ENCODE assay signal across 13 cellular contexts in the genomic region with DNA sequence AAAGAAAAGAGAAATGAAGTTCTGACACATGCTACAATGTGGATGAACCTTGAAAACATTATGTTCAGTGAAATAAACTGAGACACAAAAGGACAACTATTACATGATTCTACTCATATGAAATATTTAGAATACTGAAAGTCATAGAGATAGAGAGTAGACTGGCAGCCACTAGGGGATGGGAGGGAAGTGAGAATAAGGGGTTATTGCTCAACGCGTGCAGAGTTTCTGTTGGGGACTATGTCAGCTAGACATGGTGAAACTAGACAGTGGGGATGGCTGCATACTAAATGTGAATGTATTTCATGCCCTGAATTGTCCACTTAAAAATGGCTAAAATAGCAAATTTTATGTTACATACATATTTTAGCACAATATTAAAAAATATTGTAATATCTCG.
DNase-seq lines count a peak whose midpoint lies in the region; ATAC-seq and TF ChIP-seq lines count a peak whose summit lies in the region.
"Had no signal": no experiment of that assay in that cellular context is flagged by ENCODE, and none has a peak within 500 bp of the region (broad histone marks: within the 10 kb centered on the region; RNA-seq: fewer than 3 reads in every experiment).

No MANE protein-coding gene starts in this region.

- POLR2A ChIA-PET in RWPE1 (lab: Yijun Ruan, JAX; ENCODE audit: low non-redundant PET) = no interaction called here

- CTCF ChIA-PET in RWPE1 (lab: Yijun Ruan, JAX) = no interaction called here

- H3K27ac ChIP-seq in RWPE1 (no peak overlapping the region), foreskin keratinocyte (no peak overlapping the region), adrenal gland (no peak overlapping the region)
- H3K27ac ChIP-seq: C4-2B, epithelial cell of prostate had no signal

- ATAC-seq in HG03103 (IDR thresholded peaks at IDR 0.05; ENCODE audit: low read depth, unreplicated experiment) = peak; percentile 95
- no peak for ATAC-seq in foreskin keratinocyte

- DNase-seq in GM20000 (ENCODE audit: low spot score) = peak; percentile 63
- peak; percentile 19 for DNase-seq in SIG-M5 (lab: John Stamatoyannopoulos, UW)
- DNase-seq in RWPE1 (ENCODE audit: low spot score) = no peak
- no peak for DNase-seq in NCI-H2171 (lab: John Stamatoyannopoulos, UW)
- no peak for DNase-seq in foreskin keratinocyte
- DNase-seq in adrenal gland = no peak
- DNase-seq: activated CD4-positive, alpha-beta T cell treated with anti-CD3 and anti-CD28 coated beads for 48 hours; amniotic stem cell; NCI-H1048 had no signal

- TF ChIP-seq POLR2A in adrenal gland (IDR thresholded peaks at IDR 0.05) = no peak

- intact Hi-C loops in adrenal gland (cut with DNase I) = no loop called here

- H3K4me1 ChIP-seq in foreskin keratinocyte (no peaks in the 10 kb centered on the region), adrenal gland (replicated peaks in 1 of 2) (peaks cover 0 to 14% of the 10 kb centered on the region in 2 donors)

- no peak overlapping the region for H3K4me3 ChIP-seq in GM12875 (ENCODE audit: low read depth, low read length)
- no peak overlapping the region for H3K4me3 ChIP-seq in adrenal gland

- no peaks in the 10 kb centered on the region for H3K27me3 ChIP-seq in foreskin keratinocyte
- H3K27me3 ChIP-seq in adrenal gland = no peaks in the 10 kb centered on the region

- H3K36me3 ChIP-seq in adrenal gland (replicated peaks in 1 of 2) = no peaks in the 10 kb centered on the region

- TF ChIP-seq CTCF in GM12875 (IDR thresholded peaks at IDR 0.05; ENCODE audit: borderline replicate concordance, insufficient read depth, low read depth, low read length) = peak; percentile 49; the same call in 1 of the 2 replicates
- no peak for TF ChIP-seq CTCF in GM20000 (IDR thresholded peaks at IDR 0.05; ENCODE audit: extremely low read depth, missing control alignments)
- TF ChIP-seq CTCF in RWPE1 (conservative IDR thresholded peaks at IDR 0.05; ENCODE audit: low read depth) = no peak
- no peak for TF ChIP-seq CTCF in foreskin keratinocyte (conservative IDR thresholded peaks at IDR 0.05)
- TF ChIP-seq CTCF in adrenal gland (IDR thresholded peaks at IDR 0.05) = peak in 3 of 6 experiments; percentile 10 to 24 (median 14)

- peaks cover 0 to 2% (median 0%) of the 10 kb centered on the region in 3 donors for H3K9me3 ChIP-seq in adrenal gland (replicated peaks in 1 of 3)

- 80 to 89% (median 81%) methylated on average over 3 of the region's 3 CpGs for WGBS in adrenal gland, 4 donors

Comparison
In these comparisons a context has a peak if more than half of its experiments do, and no peak if none do; other contexts are left out.
1. DNase-seq: peak in GM20000 (single experiment) and SIG-M5 (single experiment); none in RWPE1 (single experiment), NCI-H2171 (single experiment), foreskin keratinocyte (0 of 2) and adrenal gland (0 of 7).